26 cellular contexts compared by ENCODE assay signal in the genomic region with DNA sequence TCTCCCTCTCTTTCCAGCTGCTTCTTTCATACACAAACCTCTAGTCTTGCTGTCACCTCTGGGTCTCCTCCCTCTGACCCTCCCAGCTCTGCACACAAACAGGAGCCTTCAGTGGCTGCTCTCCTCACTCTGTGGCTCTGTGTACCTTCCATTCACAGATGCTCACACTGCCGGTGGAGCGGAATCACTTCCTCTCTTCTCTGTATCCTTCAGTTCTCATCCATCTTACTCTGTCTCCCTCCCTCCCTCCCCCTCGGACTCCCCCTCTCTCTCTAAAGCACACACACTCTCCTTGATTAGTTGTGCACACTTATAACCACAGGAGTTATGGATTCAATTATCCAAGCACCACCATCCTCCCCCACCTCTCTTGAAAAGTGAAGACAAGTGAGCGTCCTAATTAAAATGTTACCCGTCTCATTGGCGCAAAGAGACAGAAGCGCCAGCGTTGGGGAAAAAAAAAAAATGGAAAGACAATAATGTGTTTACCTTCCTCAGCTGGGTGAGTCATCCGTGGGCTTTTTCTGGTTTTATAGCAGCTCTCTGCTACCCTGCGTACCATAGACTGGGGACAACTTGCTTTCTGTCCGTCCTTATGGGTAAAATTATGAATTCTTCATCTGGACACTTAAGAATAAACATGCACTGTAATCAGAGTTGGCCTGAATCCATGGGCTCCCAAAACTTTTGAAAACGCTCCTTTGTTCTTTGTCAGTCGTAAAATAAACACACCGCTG.
DNase-seq lines count a peak whose midpoint lies in the region; ATAC-seq and TF ChIP-seq lines count a peak whose summit lies in the region.
"Had no signal": no experiment of that assay in that cellular context is flagged by ENCODE, and none has a peak within 500 bp of the region (broad histone marks: within the 10 kb centered on the region; RNA-seq: fewer than 3 reads in every experiment).

No MANE protein-coding gene starts in this region.

- peak overlapping the region; percentile 1 for H3K4me3 Mint-ChIP-seq in chondrocyte (ENCODE audit: unreplicated experiment)
- H3K4me3 Mint-ChIP-seq: activated CD4-positive, alpha-beta T cell treated with anti-CD3 and anti-CD28 coated beads, Interleukin-2, amount 10 ng/mL, durations not matched to agents 7 days and 5 days; activated CD8-positive, alpha-beta memory T cell treated with anti-CD3 and anti-CD28 coated beads, Interleukin-2, amount 10 ng/mL, durations not matched to agents 7 days and 5 days; activated T-cell treated with anti-CD3 and anti-CD28 coated beads, Interleukin-2, amount 50 U/mL, for 72 hours; stimulated activated naive CD8-positive, alpha-beta T cell treated with anti-CD3 and anti-CD28 coated beads, Interleukin-15, amount 100 ng/mL, for 72 hours had no signal

- H3K9me3 ChIP-seq in mesodermal cell (ENCODE audit: control insufficient read depth, low read length), result no peaks in the 10 kb centered on the region
- H3K9me3 ChIP-seq: heart right ventricle, thyroid gland had no signal

- DNase-seq in NCI-H345 treated with DMSO at 0.1 percent for 48 hours (lab: John Stamatoyannopoulos, UW; ENCODE audit: unreplicated experiment) (peak; percentile 3), chondrocyte (ENCODE audit: low spot score) (no peak), left cardiac atrium (no peak)
- DNase-seq in central memory CD4-positive, alpha-beta T cell, result no peak
- DNase-seq in stimulated activated CD4-positive, alpha-beta T cell treated with anti-CD3 and anti-CD28 coated beads, Interleukin-2, amount 100 ng/mL, for 48 hours, result no peak
- DNase-seq: activated CD4-positive, alpha-beta T cell treated with anti-CD3 and anti-CD28 coated beads, Interleukin-2, amount 10 ng/mL, durations not matched to agents 7 days and 5 days; activated CD8-positive, alpha-beta memory T cell treated with anti-CD3 and anti-CD28 coated beads, Interleukin-2, amount 10 ng/mL, durations not matched to agents 7 days and 5 days; activated naive CD4-positive, alpha-beta T cell; activated T-cell treated with anti-CD3 and anti-CD28 coated beads, Interleukin-2, amount 50 U/mL, for 72 hours; brain microvascular endothelial cell; DMS53; effector CD8-positive, alpha-beta T cell; foreskin fibroblast; HCEC 1CT; heart right ventricle; mammary epithelial cell; NCI-H1092 treated with DMSO at 0.1 percent for 48 hours; NCI-H2029; NCI-H226; NCI-H748 treated with DMSO at 0.1 percent for 48 hours; stimulated activated naive CD8-positive, alpha-beta T cell treated with anti-CD3 and anti-CD28 coated beads, Interleukin-15, amount 100 ng/mL, for 72 hours; T-helper 9 cell; thyroid gland; WERI-Rb-1 had no signal

- H3K27ac ChIP-seq in mesodermal cell (ENCODE audit: low read depth, low read length, severe bottlenecking), result peak overlapping the region; percentile 47
- peak overlapping the region; percentile 2 for H3K27ac ChIP-seq in temporal lobe (ENCODE audit: low read depth, low read length)
- H3K27ac ChIP-seq: brain microvascular endothelial cell, heart right ventricle, thyroid gland, WERI-Rb-1 had no signal

- peaks cover 34% of the 10 kb centered on the region for H3K4me1 Mint-ChIP-seq in chondrocyte (ENCODE audit: low read depth)
- H3K4me1 Mint-ChIP-seq: activated CD4-positive, alpha-beta T cell treated with anti-CD3 and anti-CD28 coated beads, Interleukin-2, amount 10 ng/mL, durations not matched to agents 7 days and 5 days; activated CD8-positive, alpha-beta memory T cell treated with anti-CD3 and anti-CD28 coated beads, Interleukin-2, amount 10 ng/mL, durations not matched to agents 7 days and 5 days; stimulated activated naive CD8-positive, alpha-beta T cell treated with anti-CD3 and anti-CD28 coated beads, Interleukin-15, amount 100 ng/mL, for 72 hours had no signal

- no peaks in the 10 kb centered on the region for H3K36me3 ChIP-seq in mesodermal cell (ENCODE audit: control insufficient read depth, insufficient read depth, low read length)
- H3K36me3 ChIP-seq: brain microvascular endothelial cell, heart right ventricle, thyroid gland, WERI-Rb-1 had no signal

- peak overlapping the region; percentile 75 for H3K27ac Mint-ChIP-seq in chondrocyte (ENCODE audit: unreplicated experiment)
- H3K27ac Mint-ChIP-seq: activated CD4-positive, alpha-beta T cell treated with anti-CD3 and anti-CD28 coated beads, Interleukin-2, amount 10 ng/mL, durations not matched to agents 7 days and 5 days; activated CD8-positive, alpha-beta memory T cell treated with anti-CD3 and anti-CD28 coated beads, Interleukin-2, amount 10 ng/mL, durations not matched to agents 7 days and 5 days; activated T-cell treated with anti-CD3 and anti-CD28 coated beads, Interleukin-2, amount 50 U/mL, for 72 hours had no signal

- intact Hi-C loops in left cardiac atrium (cut with DNase I), result no loop called here

- no peaks in the 10 kb centered on the region for H3K9me3 Mint-ChIP-seq in chondrocyte (ENCODE audit: low read depth)
- H3K9me3 Mint-ChIP-seq: activated CD4-positive, alpha-beta T cell treated with anti-CD3 and anti-CD28 coated beads, Interleukin-2, amount 10 ng/mL, durations not matched to agents 7 days and 5 days; stimulated activated naive CD8-positive, alpha-beta T cell treated with anti-CD3 and anti-CD28 coated beads, Interleukin-15, amount 100 ng/mL, for 72 hours had no signal

- H3K4me1 ChIP-seq in mesodermal cell (ENCODE audit: control insufficient read depth, insufficient read depth, low read length, poor library complexity, severe bottlenecking), result peaks cover 19% of the 10 kb centered on the region
- H3K4me1 ChIP-seq: heart right ventricle, thyroid gland had no signal

- whole genome bisulfite sequencing in mesodermal cell (ENCODE audit: insufficient coverage in 2 of 2), 2 experiments, result 76 to 86% methylated on average over 10 to 12 of the region's 14 CpGs

- H3K4me3 ChIP-seq in mesodermal cell (ENCODE audit: extremely low read depth, insufficient read depth, low read length, poor library complexity, severe bottlenecking), result no peak overlapping the region
- H3K4me3 ChIP-seq: heart right ventricle, thyroid gland had no signal

- ATAC-seq in left cardiac atrium, result no peak
- ATAC-seq: activated CD8-positive, alpha-beta memory T cell treated with anti-CD3 and anti-CD28 coated beads, Interleukin-2, amount 10 ng/mL, durations not matched to agents 7 days and 5 days; activated T-cell treated with anti-CD3 and anti-CD28 coated beads, Interleukin-2, amount 50 U/mL, for 72 hours; heart right ventricle; stimulated activated naive CD8-positive, alpha-beta T cell treated with anti-CD3 and anti-CD28 coated beads, Interleukin-15, amount 100 ng/mL, for 72 hours had no signal

- H3K27me3 Mint-ChIP-seq in chondrocyte (ENCODE audit: low read depth), result peaks cover 2% of the 10 kb centered on the region
- H3K27me3 Mint-ChIP-seq: activated CD4-positive, alpha-beta T cell treated with anti-CD3 and anti-CD28 coated beads, Interleukin-2, amount 10 ng/mL, durations not matched to agents 7 days and 5 days; activated CD8-positive, alpha-beta memory T cell treated with anti-CD3 and anti-CD28 coated beads, Interleukin-2, amount 10 ng/mL, durations not matched to agents 7 days and 5 days; stimulated activated naive CD8-positive, alpha-beta T cell treated with anti-CD3 and anti-CD28 coated beads, Interleukin-15, amount 100 ng/mL, for 72 hours had no signal

- TF ChIP-seq CTCF in chondrocyte (IDR thresholded peaks at IDR 0.05), result no peak

- no peaks in the 10 kb centered on the region for H3K36me3 Mint-ChIP-seq in chondrocyte (ENCODE audit: low read depth)
- H3K36me3 Mint-ChIP-seq: activated CD8-positive, alpha-beta memory T cell treated with anti-CD3 and anti-CD28 coated beads, Interleukin-2, amount 10 ng/mL, durations not matched to agents 7 days and 5 days had no signal
